Comparison of ENCODE assay signal across 13 cellular contexts in the genomic region with DNA sequence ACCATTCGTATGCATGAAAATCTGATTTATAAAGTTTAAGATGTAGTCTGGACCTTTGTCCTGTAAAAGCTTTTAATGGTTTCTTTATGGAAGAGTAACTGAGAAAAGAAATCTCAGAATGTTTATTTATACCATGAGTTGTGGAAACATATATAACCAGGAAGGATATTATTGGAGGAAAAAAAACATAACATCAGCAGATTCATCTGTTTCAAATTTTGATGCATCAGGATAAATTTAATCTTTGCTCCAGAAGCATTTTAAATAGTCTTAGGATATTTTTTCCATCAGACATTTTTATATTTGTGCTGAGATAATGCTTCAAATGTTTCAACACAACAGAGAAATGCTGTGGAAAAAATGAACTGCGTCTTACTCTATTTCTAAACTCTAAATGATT. TPM values are rescaled to one million over a fixed set of nuclear protein-coding genes. Genes with fewer than 3 reads are reported as not detected.
DNase-seq lines count a peak whose midpoint lies in the region; ATAC-seq and TF ChIP-seq lines count a peak whose summit lies in the region.
"Had no signal": no experiment of that assay in that cellular context is flagged by ENCODE, and none has a peak within 500 bp of the region (broad histone marks: within the 10 kb centered on the region; RNA-seq: fewer than 3 reads in every experiment).

No MANE protein-coding gene starts in this region.

- TF ChIP-seq POLR2A in IMR-90 (IDR thresholded peaks at IDR 0.05; ENCODE audit: low read depth, low read length) (no peak), lower leg skin (IDR thresholded peaks at IDR 0.05) (no peak)

- no peak overlapping the region for H4K8ac ChIP-seq in IMR-90 (ENCODE audit: low read depth in 2 of 2, low read length in 2 of 2)

- CTCF ChIA-PET in IMR-90 (lab: Yijun Ruan, JAX): interaction anchor here (0.7 kb wide), 1 partner anchor 62 kb away, joined by 3 read pairs; no protein-coding TSS in a partner anchor
- CTCF ChIA-PET in naive thymus-derived CD4-positive, alpha-beta T cell (lab: Charles Lee): no interaction called here

- no CpG with 5 or more reads among the region's 2 CpGs for WGBS in IMR-90 (ENCODE audit: extremely low coverage in 2 of 2, insufficient read length in 1 of 2), 2 experiments
- 59 to 76% methylated on average over 2 of the region's 2 CpGs for WGBS in lower leg skin, 2 donors

- DNase-seq in IMR-90 (no peak), brain microvascular endothelial cell (no peak), osteoblast (ENCODE audit: insufficient read length, low spot score, missing footprints) (no peak), lower leg skin (ENCODE audit: low spot score in 2 of 2) (no peak)
- DNase-seq in naive thymus-derived CD4-positive, alpha-beta T cell: no peak
- DNase-seq: AML-193; Caco-2; CD4-positive, alpha-beta T cell; HCEC 1CT had no signal

- intact Hi-C loops in IMR-90 (cut with micrococcal nuclease) (no loop called here), lower leg skin (cut with DNase I; ENCODE audit: low total_unique reads) (no loop called here)
- intact Hi-C loops in naive thymus-derived CD4-positive, alpha-beta T cell (cut with micrococcal nuclease): no loop called here

- H2AFZ ChIP-seq in IMR-90 (replicated peaks; ENCODE audit: low read length, poor library complexity) (no peak overlapping the region), osteoblast (ENCODE audit: low read length) (no peak overlapping the region)
- H2AFZ ChIP-seq: GM23338 had no signal

- H2BK120ac ChIP-seq in IMR-90 (ENCODE audit: low read depth, low read length): no peak overlapping the region

- no peak for TF ChIP-seq RAD21 in IMR-90 (IDR thresholded peaks at IDR 0.05; ENCODE audit: low read length)

- H3K4me3 Mint-ChIP-seq in naive thymus-derived CD4-positive, alpha-beta T cell: no peak overlapping the region
- H3K4me3 Mint-ChIP-seq: CD4-positive, alpha-beta T cell; GM23338 had no signal

- BruUV-seq in IMR-90 (replicated peaks; lab: Mats Ljungman, UMichigan): no TSS peak

- no peak overlapping the region for H2BK20ac ChIP-seq in IMR-90 (ENCODE audit: low read depth, low read length)

- no peak overlapping the region for H3K18ac ChIP-seq in IMR-90 (ENCODE audit: low read depth, low read length)

- no peak overlapping the region for H2AK9ac ChIP-seq in IMR-90 (replicated peaks; ENCODE audit: low read depth, low read length, poor library complexity)

- no peaks in the 10 kb centered on the region for H4K20me1 ChIP-seq in IMR-90 (ENCODE audit: insufficient read depth, low read length)
- H4K20me1 ChIP-seq in osteoblast (ENCODE audit: insufficient read depth, low read length): no peaks in the 10 kb centered on the region

- no peak overlapping the region for H4K5ac ChIP-seq in IMR-90 (ENCODE audit: low read depth, low read length)

- H3K27me3 ChIP-seq in IMR-90 (ENCODE audit: control insufficient read depth, insufficient read depth, low read length) (no peaks in the 10 kb centered on the region), brain microvascular endothelial cell (replicated peaks) (no peaks in the 10 kb centered on the region), osteoblast (ENCODE audit: insufficient read depth, low read length) (no peaks in the 10 kb centered on the region)
- H3K27me3 ChIP-seq in naive thymus-derived CD4-positive, alpha-beta T cell (ENCODE audit: control insufficient read depth in 2 of 2, insufficient read depth in 2 of 2, low read length in 2 of 2): no peaks in the 10 kb centered on the region

- dilution Hi-C loops in IMR-90 (cut with HindIII; ENCODE audit: low sequenced_read_pairs, unreplicated experiment): no loop called here

- H3K14ac ChIP-seq in IMR-90 (replicated peaks; ENCODE audit: low read depth, low read length): no peak overlapping the region

- no peak overlapping the region for H3K9ac ChIP-seq in IMR-90 (ENCODE audit: low read depth, low read length)

- H3K36me3 ChIP-seq in IMR-90 (ENCODE audit: control insufficient read depth, insufficient read depth, low read length) (no peaks in the 10 kb centered on the region), brain microvascular endothelial cell (replicated peaks) (no peaks in the 10 kb centered on the region), osteoblast (ENCODE audit: insufficient read depth, low read length) (no peaks in the 10 kb centered on the region)
- H3K36me3 ChIP-seq in naive thymus-derived CD4-positive, alpha-beta T cell (ENCODE audit: control insufficient read depth in 2 of 3, insufficient read depth in 3 of 3, low read length in 3 of 3): no peaks in the 10 kb centered on the region

- no peak overlapping the region for H3K56ac ChIP-seq in IMR-90 (ENCODE audit: extremely low read depth, insufficient read depth, low read length)

- TF ChIP-seq CTCF in IMR-90 (conservative IDR thresholded peaks at IDR 0.05; ENCODE audit: low read depth, low read length): no peak
- no peak for TF ChIP-seq CTCF in brain microvascular endothelial cell (IDR thresholded peaks at IDR 0.05; ENCODE audit: low read depth, low read length, missing control alignments)
- no peak for TF ChIP-seq CTCF in osteoblast (IDR thresholded peaks at IDR 0.05; ENCODE audit: extremely low read depth, low read depth, low read length)
- TF ChIP-seq CTCF in lower leg skin (IDR thresholded peaks at IDR 0.05): no peak

- H3K4ac ChIP-seq in IMR-90 (ENCODE audit: low read depth, low read length): no peak overlapping the region

- no peak overlapping the region for H2AK5ac ChIP-seq in IMR-90 (ENCODE audit: low read depth, low read length)

- no peak overlapping the region for H3K27ac Mint-ChIP-seq in naive thymus-derived CD4-positive, alpha-beta T cell
- H3K27ac Mint-ChIP-seq: CD4-positive, alpha-beta T cell; GM23338 had no signal

- no peak overlapping the region for H2BK15ac ChIP-seq in IMR-90 (ENCODE audit: low read depth, low read length)

- H3K27ac ChIP-seq in IMR-90 (ENCODE audit: insufficient read depth, low read length) (no peak overlapping the region), brain microvascular endothelial cell (peak overlapping the region; percentile 93), osteoblast (ENCODE audit: low read depth, low read length) (peak overlapping the region; percentile 84)
- H3K27ac ChIP-seq in naive thymus-derived CD4-positive, alpha-beta T cell (ENCODE audit: low read depth, low read length): no peak overlapping the region
- H3K27ac ChIP-seq: C4-2B had no signal

- no peaks in the 10 kb centered on the region for H3K4me1 Mint-ChIP-seq in naive thymus-derived CD4-positive, alpha-beta T cell
- H3K4me1 Mint-ChIP-seq: GM23338 had no signal

- H3K23ac ChIP-seq in IMR-90 (ENCODE audit: low read depth, low read length): no peak overlapping the region

- no peaks in the 10 kb centered on the region for H3K9me1 ChIP-seq in IMR-90 (ENCODE audit: insufficient read depth, low read length)

- H3K4me3 ChIP-seq in IMR-90 (ENCODE audit: insufficient read depth, low read depth, low read length) (no peak overlapping the region), brain microvascular endothelial cell (ENCODE audit: low read depth, low read length) (no peak overlapping the region), osteoblast (ENCODE audit: insufficient read depth, low read length) (no peak overlapping the region), lower leg skin (ENCODE audit: low read depth, poor library complexity, severe bottlenecking) (no peak overlapping the region)
- no peak overlapping the region for H3K4me3 ChIP-seq in naive thymus-derived CD4-positive, alpha-beta T cell (ENCODE audit: low read length)
- H3K4me3 ChIP-seq: GM23338 had no signal

- H3K9me3 Mint-ChIP-seq in naive thymus-derived CD4-positive, alpha-beta T cell: peaks cover 0 to 6% (median 0%) of the 10 kb centered on the region in 11 donors
- H3K9me3 Mint-ChIP-seq: CD4-positive, alpha-beta T cell; GM23338 had no signal

- H2BK5ac ChIP-seq in IMR-90 (ENCODE audit: low read depth, low read length, poor library complexity, severe bottlenecking): no peak overlapping the region

- peaks cover 0 to 6% (median 0%) of the 10 kb centered on the region in 5 donors for H3K27me3 Mint-ChIP-seq in naive thymus-derived CD4-positive, alpha-beta T cell

- H3K4me1 ChIP-seq in IMR-90 (ENCODE audit: control insufficient read depth, insufficient read depth, low read length): no peaks in the 10 kb centered on the region; the same call in 1 of the 2 replicates
- peaks cover 21% of the 10 kb centered on the region for H3K4me1 ChIP-seq in osteoblast (ENCODE audit: insufficient read depth, low read length)
- no peaks in the 10 kb centered on the region for H3K4me1 ChIP-seq in naive thymus-derived CD4-positive, alpha-beta T cell (ENCODE audit: control insufficient read depth in 2 of 2, insufficient read depth in 2 of 2, low read length in 2 of 2)

- no peaks in the 10 kb centered on the region for H3K36me3 Mint-ChIP-seq in naive thymus-derived CD4-positive, alpha-beta T cell

- POLR2A ChIA-PET in IMR-90 (lab: Charles Lee; ENCODE audit: unreplicated experiment): no interaction called here
- POLR2A ChIA-PET in naive thymus-derived CD4-positive, alpha-beta T cell (lab: Charles Lee): no interaction called here

- in situ Hi-C loops in IMR-90 (cut with MboI; ENCODE audit: low sequenced_read_pairs): no loop called here
- in situ Hi-C loops in brain microvascular endothelial cell (cut with HindIII; ENCODE audit: low pct_ligation_motif_present, low sequenced_read_pairs): no loop called here

- H3K4me2 ChIP-seq in IMR-90 (ENCODE audit: low read depth, low read length): no peak overlapping the region
- no peak overlapping the region for H3K4me2 ChIP-seq in osteoblast (ENCODE audit: insufficient read depth, low read length)
- H3K4me2 ChIP-seq: GM23338 had no signal

- ATAC-seq in IMR-90 (ENCODE audit: low read depth) (no peak), GM21825 (IDR thresholded peaks at IDR 0.05; ENCODE audit: unreplicated experiment) (no peak)
- ATAC-seq in naive thymus-derived CD4-positive, alpha-beta T cell: no peak
- ATAC-seq: GM23338 had no signal

- H4K91ac ChIP-seq in IMR-90 (ENCODE audit: insufficient read depth, low read depth, low read length): no peak overlapping the region

- H3K79me2 ChIP-seq in osteoblast (ENCODE audit: insufficient read depth, low read length): no peaks in the 10 kb centered on the region

- no peaks in the 10 kb centered on the region for H3K9me3 ChIP-seq in IMR-90 (ENCODE audit: control insufficient read depth, insufficient read depth, low read length)
- no peaks in the 10 kb centered on the region for H3K9me3 ChIP-seq in osteoblast (ENCODE audit: low read depth, low read length)
- H3K9me3 ChIP-seq in naive thymus-derived CD4-positive, alpha-beta T cell (ENCODE audit: control insufficient read depth in 2 of 3, low read length in 3 of 3): no peaks in the 10 kb centered on the region
- H3K9me3 ChIP-seq: Caco-2 had no signal

- H3K79me1 ChIP-seq in IMR-90 (ENCODE audit: low read depth in 1 of 2, low read length in 2 of 2): no peaks in the 10 kb centered on the region

TF ChIP-seq in IMR-90, 13 proteins besides CTCF, POLR2A, EP300 and RAD21 (continues in another document):
- TF ChIP-seq MXI1 (IDR thresholded peaks at IDR 0.05; ENCODE audit: borderline replicate concordance, low read depth, low read length): no peak

RNA-seq across cellular contexts. Expression of gene CSNK1A1L, which starts 31.2 kb away (rescaled TPM):
- total RNA-seq in IMR-90 (2012; rRNA removed) (not detected in 2 replicates), osteoblast (not detected in 2 replicates), lower leg skin (not detected)
- polyA plus RNA-seq in IMR-90 (2012; rRNA removed): not detected in 2 replicates
- polyA plus RNA-seq in IMR-90 (2012; cell fraction: cytosol; rRNA removed): not detected in 2 replicates
- not detected in 2 replicates for polyA plus RNA-seq in IMR-90 (2012; cell fraction: nucleus; rRNA removed; ENCODE audit: low replicate concordance)
- total RNA-seq in naive thymus-derived CD4-positive, alpha-beta T cell: not detected
- polyA plus RNA-seq in naive thymus-derived CD4-positive, alpha-beta T cell: not detected
- total RNA-seq: Caco-2; CD4-positive, alpha-beta T cell; GM23338 had no signal
- polyA plus RNA-seq: BJ, GM23338 had no signal

Comparison
In these comparisons a context has a peak if more than half of its experiments do, and no peak if none do; other contexts are left out.
1. H3K27ac ChIP-seq: peak in brain microvascular endothelial cell (single experiment) and osteoblast (single experiment); none in IMR-90 (single experiment) and naive thymus-derived CD4-positive, alpha-beta T cell (single experiment).